ENCODE assay signal across 8 cellular contexts in the genomic region with DNA sequence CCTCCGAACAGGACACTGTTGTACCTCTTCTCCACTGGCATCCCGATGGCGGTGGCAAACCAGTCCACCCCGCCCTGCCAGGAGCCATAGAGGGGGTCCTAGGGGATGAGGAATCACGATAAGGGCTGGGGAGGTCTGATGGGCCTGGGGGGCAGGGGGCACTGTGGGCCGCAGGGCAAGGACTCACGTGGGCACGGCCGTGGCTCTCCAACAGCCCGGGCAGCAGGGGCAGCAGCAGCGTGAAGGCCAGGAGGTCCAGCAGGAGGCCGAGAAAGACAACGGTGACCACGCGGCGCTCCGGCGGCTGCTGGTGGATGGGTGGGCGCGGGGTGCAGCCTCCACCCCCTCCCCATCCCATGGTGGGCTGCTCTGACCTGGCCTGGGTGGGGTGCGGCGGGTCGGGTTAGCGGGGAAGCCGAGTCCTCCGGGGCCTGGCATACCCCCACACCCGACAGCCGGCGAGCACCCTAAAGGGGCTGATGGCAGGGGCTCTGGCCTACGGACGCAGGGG. TPM values are rescaled to one million over a fixed set of nuclear protein-coding genes. Genes with fewer than 3 reads are reported as not detected.
A peak's percentile ranks its signal among the peaks of the same experiment; 100 is the strongest.
DNase-seq lines count a peak whose midpoint lies in the region; ATAC-seq and TF ChIP-seq lines count a peak whose summit lies in the region.

No MANE protein-coding gene starts in this region.

- DNase-seq in Caco-2 (peak in 1 of 2 experiments; percentile 27), fibroblast of mammary gland (ENCODE audit: low read depth) (no peak), ovary (peak in 1 of 5 donors; percentile 54), iPS-NIHi7 (ENCODE audit: extremely low spot score) (no peak), midbrain (lab: John Stamatoyannopoulos, UW) (no peak), OCI-M2 (lab: John Stamatoyannopoulos, UW; ENCODE audit: unreplicated experiment) (no peak)

- H3K4me1 Mint-ChIP-seq in Caco-2 (ENCODE audit: low read depth, unreplicated experiment): no peaks in the 10 kb centered on the region

- H3K9me3 Mint-ChIP-seq in Caco-2 (ENCODE audit: unreplicated experiment): no peaks in the 10 kb centered on the region

- peak overlapping the region; percentile 32 to 78 for H3K27ac ChIP-seq in ovary

- BruUV-seq in Caco-2 (replicated peaks; lab: Mats Ljungman, UMichigan): no TSS peak

- H3K4me1 ChIP-seq in Caco-2 (peaks cover 14% of the 10 kb centered on the region), ovary (ENCODE audit: insufficient read depth) (peaks cover 8% of the 10 kb centered on the region)

- POLR2A ChIA-PET in Caco-2 (lab: Charles Lee): no interaction called here

- peak; percentile 27 for ATAC-seq in SK-N-SH treated with all-trans-retinoic acid at 6 μM for 48 hours
- no peak for ATAC-seq in HG02970 (IDR thresholded peaks at IDR 0.05; ENCODE audit: low FRiP score, unreplicated experiment)

- CTCF ChIA-PET in Caco-2 (lab: Charles Lee): no interaction called here

- H3K36me3 Mint-ChIP-seq in Caco-2 (ENCODE audit: insufficient read depth, unreplicated experiment): peaks cover 77% of the 10 kb centered on the region

- H3K27me3 ChIP-seq in Caco-2 (replicated peaks; ENCODE audit: control insufficient read depth, insufficient read depth, low read length) (no peaks in the 10 kb centered on the region), ovary (no peaks in the 10 kb centered on the region)

- peak overlapping the region; percentile 97 for H3K4me3 ChIP-seq in Caco-2 (ENCODE audit: low read depth, low read length)
- H3K4me3 ChIP-seq in fibroblast of mammary gland (ENCODE audit: control insufficient read depth, low read depth, low read length): peak overlapping the region; percentile 57
- peak overlapping the region; percentile 96 for H3K4me3 ChIP-seq in ovary

- TF ChIP-seq CTCF in Caco-2 (IDR thresholded peaks at IDR 0.05; ENCODE audit: insufficient read depth in 1 of 2, low read depth in 1 of 2, low read length in 1 of 2, severe bottlenecking in 1 of 2, unreplicated experiment in 1 of 2): no peak
- no peak for TF ChIP-seq CTCF in fibroblast of mammary gland (conservative IDR thresholded peaks at IDR 0.05; ENCODE audit: control insufficient read depth, insufficient read depth, low read depth, low read length)
- no peak for TF ChIP-seq CTCF in ovary (IDR thresholded peaks at IDR 0.05)

- WGBS in ovary, 3 donors: 12 to 17% (median 16%) methylated on average over 20 to 31 of the region's 31 CpGs

- H3K36me3 ChIP-seq in Caco-2 (ENCODE audit: control insufficient read depth, insufficient read depth, low read length): no peaks in the 10 kb centered on the region
- H3K36me3 ChIP-seq in ovary: no peaks in the 10 kb centered on the region

- no peak for TF ChIP-seq EP300 in ovary (IDR thresholded peaks at IDR 0.05)

- H3K9me3 ChIP-seq in Caco-2 (no peaks in the 10 kb centered on the region), ovary (no peaks in the 10 kb centered on the region)

- no peaks in the 10 kb centered on the region for H3K27me3 Mint-ChIP-seq in Caco-2 (ENCODE audit: insufficient read depth, unreplicated experiment)

- no peak for TF ChIP-seq POLR2A in ovary (IDR thresholded peaks at IDR 0.05)

- intact Hi-C loops in Caco-2 (cut with micrococcal nuclease; ENCODE audit: unreplicated experiment) (no loop called here), ovary (cut with DNase I) (loop anchor here in 3 of 4 donors (5.0 to 10.0 kb wide), 4 partner anchors 89 to 399 kb away; partner anchors contain the start of genes ADD1 (in 1 of the 3) and FAM193A (in 1 of the 3))

- H3K4me3 Mint-ChIP-seq in Caco-2 (ENCODE audit: unreplicated experiment): peak overlapping the region; percentile 74

- H3K27ac Mint-ChIP-seq in Caco-2 (ENCODE audit: unreplicated experiment): peak overlapping the region; percentile 82

TF ChIP-seq in SK-N-SH treated with all-trans-retinoic acid at 6 μM for 48 hours, 23 proteins besides CTCF, POLR2A, EP300 and RAD21:
- TF ChIP-seq ZFP3 (CRISPR knock-in tag; IDR thresholded peaks at IDR 0.05): no peak
- TF ChIP-seq, protein P1, sequence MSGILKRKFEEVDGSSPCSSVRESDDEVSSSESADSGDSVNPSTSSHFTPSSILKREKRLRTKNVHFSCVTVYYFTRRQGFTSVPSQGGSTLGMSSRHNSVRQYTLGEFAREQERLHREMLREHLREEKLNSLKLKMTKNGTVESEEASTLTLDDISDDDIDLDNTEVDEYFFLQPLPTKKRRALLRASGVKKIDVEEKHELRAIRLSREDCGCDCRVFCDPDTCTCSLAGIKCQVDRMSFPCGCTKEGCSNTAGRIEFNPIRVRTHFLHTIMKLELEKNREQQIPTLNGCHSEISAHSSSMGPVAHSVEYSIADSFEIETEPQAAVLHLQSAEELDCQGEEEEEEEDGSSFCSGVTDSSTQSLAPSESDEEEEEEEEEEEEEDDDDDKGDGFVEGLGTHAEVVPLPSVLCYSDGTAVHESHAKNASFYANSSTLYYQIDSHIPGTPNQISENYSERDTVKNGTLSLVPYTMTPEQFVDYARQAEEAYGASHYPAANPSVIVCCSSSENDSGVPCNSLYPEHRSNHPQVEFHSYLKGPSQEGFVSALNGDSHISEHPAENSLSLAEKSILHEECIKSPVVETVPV (CRISPR knock-in tag; IDR thresholded peaks at IDR 0.05): no peak
- TF ChIP-seq ESRRG (CRISPR knock-in tag; IDR thresholded peaks at IDR 0.05): no peak
- TF ChIP-seq, protein P2, sequence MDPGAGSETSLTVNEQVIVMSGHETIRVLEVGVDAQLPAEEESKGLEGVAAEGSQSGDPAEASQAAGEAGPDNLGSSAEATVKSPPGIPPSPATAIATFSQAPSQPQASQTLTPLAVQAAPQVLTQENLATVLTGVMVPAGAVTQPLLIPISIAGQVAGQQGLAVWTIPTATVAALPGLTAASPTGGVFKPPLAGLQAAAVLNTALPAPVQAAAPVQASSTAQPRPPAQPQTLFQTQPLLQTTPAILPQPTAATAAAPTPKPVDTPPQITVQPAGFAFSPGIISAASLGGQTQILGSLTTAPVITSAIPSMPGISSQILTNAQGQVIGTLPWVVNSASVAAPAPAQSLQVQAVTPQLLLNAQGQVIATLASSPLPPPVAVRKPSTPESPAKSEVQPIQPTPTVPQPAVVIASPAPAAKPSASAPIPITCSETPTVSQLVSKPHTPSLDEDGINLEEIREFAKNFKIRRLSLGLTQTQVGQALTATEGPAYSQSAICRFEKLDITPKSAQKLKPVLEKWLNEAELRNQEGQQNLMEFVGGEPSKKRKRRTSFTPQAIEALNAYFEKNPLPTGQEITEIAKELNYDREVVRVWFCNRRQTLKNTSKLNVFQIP (CRISPR knock-in tag; IDR thresholded peaks at IDR 0.05; ENCODE audit: borderline replicate concordance, low read depth): no peak
- TF ChIP-seq TOX (CRISPR knock-in tag; IDR thresholded peaks at IDR 0.05; ENCODE audit: borderline replicate concordance): no peak
- TF ChIP-seq ZNF565 (CRISPR knock-in tag; conservative IDR thresholded peaks at IDR 0.05; ENCODE audit: low read depth): no peak
- TF ChIP-seq ARNTL (CRISPR knock-in tag; IDR thresholded peaks at IDR 0.05; ENCODE audit: borderline replicate concordance, low read depth): no peak
- TF ChIP-seq ISL1 (CRISPR knock-in tag; IDR thresholded peaks at IDR 0.05): no peak
- TF ChIP-seq, protein P3, sequence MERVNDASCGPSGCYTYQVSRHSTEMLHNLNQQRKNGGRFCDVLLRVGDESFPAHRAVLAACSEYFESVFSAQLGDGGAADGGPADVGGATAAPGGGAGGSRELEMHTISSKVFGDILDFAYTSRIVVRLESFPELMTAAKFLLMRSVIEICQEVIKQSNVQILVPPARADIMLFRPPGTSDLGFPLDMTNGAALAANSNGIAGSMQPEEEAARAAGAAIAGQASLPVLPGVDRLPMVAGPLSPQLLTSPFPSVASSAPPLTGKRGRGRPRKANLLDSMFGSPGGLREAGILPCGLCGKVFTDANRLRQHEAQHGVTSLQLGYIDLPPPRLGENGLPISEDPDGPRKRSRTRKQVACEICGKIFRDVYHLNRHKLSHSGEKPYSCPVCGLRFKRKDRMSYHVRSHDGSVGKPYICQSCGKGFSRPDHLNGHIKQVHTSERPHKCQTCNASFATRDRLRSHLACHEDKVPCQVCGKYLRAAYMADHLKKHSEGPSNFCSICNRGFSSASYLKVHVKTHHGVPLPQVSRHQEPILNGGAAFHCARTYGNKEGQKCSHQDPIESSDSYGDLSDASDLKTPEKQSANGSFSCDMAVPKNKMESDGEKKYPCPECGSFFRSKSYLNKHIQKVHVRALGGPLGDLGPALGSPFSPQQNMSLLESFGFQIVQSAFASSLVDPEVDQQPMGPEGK (CRISPR knock-in tag; IDR thresholded peaks at IDR 0.05; ENCODE audit: borderline replicate concordance): no peak

RNA-seq across cellular contexts. Expression of gene NOP14, which starts 29.6 kb away (rescaled TPM):
- total RNA-seq in Caco-2 (2022) (55.2 and 60.5 TPM in 2 replicates), ovary (10 to 100 TPM; 13.6 to 39.7 (median 28.3) TPM)
- polyA plus RNA-seq in ovary: 10 to 100 TPM; 18.3 to 30.9 TPM

RNA-seq across cellular contexts. Expression of gene GRK4, which starts 29.8 kb away (rescaled TPM):
- total RNA-seq in Caco-2 (2022): 6.8 and 7.1 TPM in 2 replicates
- 10 to 100 TPM in 2 of 7 donors, 1 to 10 TPM in 5; 5.1 to 17.6 (median 6.9) TPM for total RNA-seq in ovary
- 1 to 10 TPM; 3.3 to 7.9 TPM for polyA plus RNA-seq in ovary
